17 cellular contexts compared by ENCODE assay signal in the genomic region with DNA sequence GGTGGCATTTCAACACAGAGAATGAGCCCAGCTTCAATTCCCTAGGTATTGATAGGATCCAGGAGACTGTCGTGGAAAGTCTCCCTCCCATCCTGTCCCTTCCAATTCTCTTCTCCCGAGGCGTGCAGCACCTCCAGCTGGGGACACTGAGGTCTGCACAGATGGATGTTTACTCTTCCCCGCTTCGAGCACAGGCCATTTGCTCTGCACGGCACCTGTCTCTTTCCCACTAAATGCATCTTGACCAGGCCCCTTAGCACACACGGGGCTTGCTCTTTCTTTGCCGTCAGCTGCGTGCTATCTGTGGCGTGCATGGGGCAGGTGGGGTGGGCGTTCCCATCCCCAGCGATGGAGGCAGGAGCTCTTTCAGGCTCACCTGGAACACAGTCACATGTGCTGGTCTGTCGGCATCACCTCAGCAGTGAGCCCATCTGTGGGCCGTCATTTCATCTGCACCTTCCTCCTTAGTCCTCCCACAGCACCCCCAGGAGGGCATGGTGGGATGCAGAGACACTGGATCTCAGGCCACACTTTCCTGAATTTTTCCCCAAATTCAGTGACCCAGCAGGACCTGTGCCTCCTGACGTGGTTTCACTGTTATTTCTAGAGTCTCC. TPM values are rescaled to one million over a fixed set of nuclear protein-coding genes. Genes with fewer than 3 reads are reported as not detected.
DNase-seq lines count a peak whose midpoint lies in the region; ATAC-seq and TF ChIP-seq lines count a peak whose summit lies in the region.
"Had no signal": no experiment of that assay in that cellular context is flagged by ENCODE, and none has a peak within 500 bp of the region (broad histone marks: within the 10 kb centered on the region; RNA-seq: fewer than 3 reads in every experiment).

No MANE protein-coding gene starts in this region.

- peak overlapping the region; percentile 17 for H3K27ac ChIP-seq in cardiac muscle cell
- peak overlapping the region in 2 of 10 donors; percentile 3 to 39 for H3K27ac ChIP-seq in heart right ventricle
- no peak overlapping the region for H3K27ac ChIP-seq in CD8-positive, alpha-beta memory T cell (ENCODE audit: low read depth, low read length)
- no peak overlapping the region for H3K27ac ChIP-seq in mesenchymal stem cell (ENCODE audit: low read length, poor library complexity, severe bottlenecking)
- no peak overlapping the region for H3K27ac ChIP-seq in endodermal cell (ENCODE audit: low read depth, low read length)

- no peaks in the 10 kb centered on the region for H3K27me3 Mint-ChIP-seq in CD8-positive, alpha-beta memory T cell
- H3K27me3 Mint-ChIP-seq in endodermal cell (ENCODE audit: insufficient read depth) = no peaks in the 10 kb centered on the region
- H3K27me3 Mint-ChIP-seq: CD4-positive, alpha-beta memory T cell; effector memory CD8-positive, alpha-beta T cell; type B pancreatic cell had no signal

- H2BK120ac ChIP-seq in mesenchymal stem cell (ENCODE audit: low read depth, low read length) = no peak overlapping the region

- H2BK12ac ChIP-seq in mesenchymal stem cell (ENCODE audit: low read length in 2 of 2) = no peak overlapping the region

- H3K36me3 ChIP-seq in cardiac muscle cell = no peaks in the 10 kb centered on the region
- no peaks in the 10 kb centered on the region for H3K36me3 ChIP-seq in heart right ventricle
- H3K36me3 ChIP-seq in CD8-positive, alpha-beta memory T cell (ENCODE audit: insufficient read depth, low read length) = no peaks in the 10 kb centered on the region
- H3K36me3 ChIP-seq in mesenchymal stem cell (ENCODE audit: control insufficient read depth in 1 of 2, insufficient read depth in 2 of 2, low read depth in 1 of 2, low read length in 2 of 2) = no peaks in the 10 kb centered on the region
- H3K36me3 ChIP-seq in endodermal cell (ENCODE audit: control insufficient read depth, insufficient read depth, low read length) = no peaks in the 10 kb centered on the region

- H3K4ac ChIP-seq in mesenchymal stem cell (ENCODE audit: low read depth in 1 of 2, low read length in 2 of 2) = no peak overlapping the region

- no peaks in the 10 kb centered on the region for H3K9me3 Mint-ChIP-seq in CD8-positive, alpha-beta memory T cell
- no peaks in the 10 kb centered on the region for H3K9me3 Mint-ChIP-seq in endodermal cell
- H3K9me3 Mint-ChIP-seq: CD4-positive, alpha-beta memory T cell; effector memory CD8-positive, alpha-beta T cell; type B pancreatic cell had no signal

- no peak overlapping the region for H3K18ac ChIP-seq in mesenchymal stem cell (ENCODE audit: low read depth in 1 of 2, low read length in 2 of 2)

- H3K9ac ChIP-seq in mesenchymal stem cell (ENCODE audit: low read length) = no peak overlapping the region
- no peak overlapping the region for H3K9ac ChIP-seq in endodermal cell (ENCODE audit: extremely low read depth, low read length, poor library complexity, severe bottlenecking)

- TF ChIP-seq CTCF in cardiac muscle cell (IDR thresholded peaks at IDR 0.05; ENCODE audit: low read depth, low read length) = no peak
- TF ChIP-seq CTCF in heart right ventricle (IDR thresholded peaks at IDR 0.05) = no peak
- TF ChIP-seq CTCF in endodermal cell (conservative IDR thresholded peaks at IDR 0.05) = no peak

- no peak overlapping the region for H4K91ac ChIP-seq in mesenchymal stem cell (ENCODE audit: low read length)

- intact Hi-C loops in heart right ventricle (cut with DNase I) = no loop called here

- CTCF ChIA-PET in CD8-positive, alpha-beta memory T cell (lab: Charles Lee) = interaction anchor here (1.1 to 2.1 kb wide), 4 partner anchors 28 to 45 kb away, joined by 3 to 6 read pairs (median 4); no protein-coding TSS in a partner anchor

- no peak overlapping the region for H2BK15ac ChIP-seq in mesenchymal stem cell (ENCODE audit: low read depth, poor library complexity, severe bottlenecking)

- H2AFZ ChIP-seq in mesenchymal stem cell (ENCODE audit: low read depth, low read length) = no peak overlapping the region

- H3K4me2 ChIP-seq in mesenchymal stem cell (ENCODE audit: low read length, poor library complexity, severe bottlenecking) = no peak overlapping the region

- H3K9me3 ChIP-seq in cardiac muscle cell (ENCODE audit: low read depth) (no peaks in the 10 kb centered on the region), heart right ventricle (no peaks in the 10 kb centered on the region), mesenchymal stem cell (ENCODE audit: control insufficient read depth, low read length) (no peaks in the 10 kb centered on the region), endodermal cell (ENCODE audit: control insufficient read depth, low read length) (no peaks in the 10 kb centered on the region)
- H3K9me3 ChIP-seq in CD8-positive, alpha-beta memory T cell (ENCODE audit: low read length) = no peaks in the 10 kb centered on the region

- H4K8ac ChIP-seq in mesenchymal stem cell (ENCODE audit: low read length) = no peak overlapping the region

- H3K36me3 Mint-ChIP-seq in CD8-positive, alpha-beta memory T cell = no peaks in the 10 kb centered on the region
- H3K36me3 Mint-ChIP-seq in endodermal cell (ENCODE audit: low read depth) = no peaks in the 10 kb centered on the region
- H3K36me3 Mint-ChIP-seq: CD4-positive, alpha-beta memory T cell; type B pancreatic cell had no signal

- H2AK5ac ChIP-seq in mesenchymal stem cell (ENCODE audit: low read length, severe bottlenecking) = no peak overlapping the region

- POLR2A ChIA-PET in CD8-positive, alpha-beta memory T cell (lab: Charles Lee) = no interaction called here

- H3K27me3 ChIP-seq in cardiac muscle cell (no peaks in the 10 kb centered on the region), heart right ventricle (no peaks in the 10 kb centered on the region), mesenchymal stem cell (ENCODE audit: control insufficient read depth in 1 of 2, insufficient read depth in 1 of 2, low read length in 2 of 2) (peaks cover 2 to 39% of the 10 kb centered on the region in 2 experiments), endodermal cell (ENCODE audit: control insufficient read depth, insufficient read depth, low read length, poor library complexity, severe bottlenecking) (no peaks in the 10 kb centered on the region)
- H3K27me3 ChIP-seq in CD8-positive, alpha-beta memory T cell (ENCODE audit: insufficient read depth, low read length, poor library complexity, severe bottlenecking) = no peaks in the 10 kb centered on the region

- no peak overlapping the region for H3K23ac ChIP-seq in mesenchymal stem cell (ENCODE audit: low read length in 2 of 2)

- DNase-seq in cardiac muscle cell (ENCODE audit: low read depth in 1 of 2, low spot score in 1 of 2) = no peak
- no peak for DNase-seq in heart right ventricle
- DNase-seq in NCI-H187 treated with DMSO at 0.1 percent for 48 hours (lab: John Stamatoyannopoulos, UW) = peak; percentile 59
- peak; percentile 49 for DNase-seq in SHP77 treated with DMSO at 0.1 percent for 48 hours (lab: John Stamatoyannopoulos, UW)
- DNase-seq in CD8-positive, alpha-beta memory T cell = no peak
- no peak for DNase-seq in mesenchymal stem cell
- DNase-seq in endodermal cell = no peak
- DNase-seq: activated CD4-positive, alpha-beta T cell treated with anti-CD3 and anti-CD28 coated beads, Interleukin-2, amount 50 U/mL, for 1 hour; activated gamma-delta T cell treated with Interleukin-2 at 50 U/mL for 16 hours; CD4-positive, alpha-beta memory T cell; effector memory CD8-positive, alpha-beta T cell; HCEC 1CT; NCI-H1105; stimulated activated naive CD4-positive, alpha-beta T cell treated with Interleukin-2 at 50 U/mL for 16 hours had no signal

- no peak overlapping the region for H3K4me3 ChIP-seq in cardiac muscle cell
- no peak overlapping the region for H3K4me3 ChIP-seq in heart right ventricle
- no peak overlapping the region for H3K4me3 ChIP-seq in CD8-positive, alpha-beta memory T cell (ENCODE audit: low read length)
- H3K4me3 ChIP-seq in mesenchymal stem cell (ENCODE audit: insufficient read depth in 1 of 2, low read depth in 1 of 2, low read length in 2 of 2) = no peak overlapping the region
- no peak overlapping the region for H3K4me3 ChIP-seq in endodermal cell (ENCODE audit: low read length)

- peaks cover 4% of the 10 kb centered on the region for H3K4me1 ChIP-seq in cardiac muscle cell (ENCODE audit: low read depth)
- peaks cover 0 to 29% (median 6%) of the 10 kb centered on the region in 9 donors for H3K4me1 ChIP-seq in heart right ventricle
- peaks cover 19% of the 10 kb centered on the region for H3K4me1 ChIP-seq in CD8-positive, alpha-beta memory T cell (ENCODE audit: insufficient read depth, low read length)
- peaks cover 16% of the 10 kb centered on the region for H3K4me1 ChIP-seq in mesenchymal stem cell (ENCODE audit: control insufficient read depth, insufficient read depth, low read depth, low read length)
- no peaks in the 10 kb centered on the region for H3K4me1 ChIP-seq in endodermal cell (ENCODE audit: control insufficient read depth, insufficient read depth, low read length)

- H2BK5ac ChIP-seq in mesenchymal stem cell (ENCODE audit: low read depth, low read length, poor library complexity, severe bottlenecking) = no peak overlapping the region

- no peak overlapping the region for H3K14ac ChIP-seq in mesenchymal stem cell (ENCODE audit: low read length in 2 of 2)

- H3K79me1 ChIP-seq in mesenchymal stem cell (replicated peaks; ENCODE audit: low read length, poor library complexity, severe bottlenecking) = no peaks in the 10 kb centered on the region

- 78 to 81% methylated on average over 15 of the region's 15 CpGs for WGBS in heart right ventricle, 2 donors
- WGBS in mesenchymal stem cell = 79% methylated on average over 15 of the region's 15 CpGs
- WGBS in endodermal cell (ENCODE audit: insufficient coverage in 1 of 2, insufficient read length in 1 of 2), 2 experiments = 90 to 92% methylated on average over 14 to 15 of the region's 15 CpGs

- peak overlapping the region in 2 of 8 donors; percentile 3 to 7 for H3K27ac Mint-ChIP-seq in CD8-positive, alpha-beta memory T cell
- no peak overlapping the region for H3K27ac Mint-ChIP-seq in endodermal cell
- H3K27ac Mint-ChIP-seq: effector memory CD8-positive, alpha-beta T cell; type B pancreatic cell had no signal

- no peak overlapping the region for H3K4me3 Mint-ChIP-seq in CD8-positive, alpha-beta memory T cell
- no peak overlapping the region for H3K4me3 Mint-ChIP-seq in endodermal cell
- H3K4me3 Mint-ChIP-seq: type B pancreatic cell had no signal

- H3K4me1 Mint-ChIP-seq in CD8-positive, alpha-beta memory T cell = peaks cover 14 to 47% (median 34%) of the 10 kb centered on the region in 3 donors
- H3K4me1 Mint-ChIP-seq in endodermal cell = peaks cover 4% of the 10 kb centered on the region

- no peak for ATAC-seq in heart right ventricle
- no peak for ATAC-seq in HG03469 (IDR thresholded peaks at IDR 0.05; ENCODE audit: unreplicated experiment)
- ATAC-seq: effector memory CD8-positive, alpha-beta T cell; right cardiac atrium had no signal

RNA-seq across cellular contexts. Expression of gene RBM38, which starts 35.1 kb away (rescaled TPM):
- 420 and 625 TPM in 2 replicates for total RNA-seq in cardiac muscle cell
- 404 and 626 TPM in 2 replicates for polyA plus RNA-seq in cardiac muscle cell
- 100 to 1,000 TPM in 1 of 10 donors, 10 to 100 TPM in 9; 35.5 to 119 (median 50.2) TPM for total RNA-seq in heart right ventricle
- polyA plus RNA-seq in heart right ventricle = 100 to 1,000 TPM in 1 of 2 donors, 10 to 100 TPM in 1; 47.6 to 104 TPM
- 100 to 1,000 TPM; 101 to 107 TPM for total RNA-seq in CD8-positive, alpha-beta memory T cell
- 94.4 TPM for polyA plus RNA-seq in CD8-positive, alpha-beta memory T cell
- polyA plus RNA-seq in mesenchymal stem cell (2013, experiment 1 of 2) = 4.6 TPM
- 4.8 TPM for polyA plus RNA-seq in mesenchymal stem cell (2013, experiment 2 of 2)
- total RNA-seq in endodermal cell = 10 to 100 TPM; 29.0 to 30.2 TPM
- 58.7 TPM for polyA plus RNA-seq in endodermal cell (2013, experiment 1 of 2)
- 59.5 TPM for polyA plus RNA-seq in endodermal cell (2013, experiment 2 of 2)

Comparison
In these comparisons a context has a peak if more than half of its experiments do, and no peak if none do; other contexts are left out.
1. DNase-seq: peak in NCI-H187 treated with DMSO at 0.1 percent for 48 hours (single experiment) and SHP77 treated with DMSO at 0.1 percent for 48 hours (single experiment); none in cardiac muscle cell (0 of 2), heart right ventricle (0 of 2), CD8-positive, alpha-beta memory T cell (0 of 5), mesenchymal stem cell (single experiment) and endodermal cell (single experiment).